21 cellular contexts compared by ENCODE assay signal in the genomic region with DNA sequence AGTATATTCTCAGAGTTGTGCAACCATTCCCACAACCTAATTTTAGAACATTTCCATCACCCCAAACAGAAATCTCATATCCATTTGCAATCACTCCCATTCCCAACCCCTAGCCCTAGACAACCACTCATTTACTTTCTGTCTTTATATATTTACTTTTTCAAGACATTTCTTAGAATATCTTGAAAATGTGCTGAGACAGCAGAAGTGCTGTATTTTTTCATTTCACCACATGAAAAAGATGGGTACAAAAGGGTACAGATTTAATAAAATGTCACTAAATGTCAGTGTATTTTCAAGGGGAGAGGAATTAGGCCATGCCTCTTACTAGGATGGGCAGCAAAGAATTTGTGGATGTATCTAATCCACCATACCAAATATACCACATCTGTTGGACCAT.
"Had no signal": no experiment of that assay in that cellular context is flagged by ENCODE, and none has a peak within 500 bp of the region (broad histone marks: within the 10 kb centered on the region; RNA-seq: fewer than 3 reads in every experiment).

No MANE protein-coding gene starts in this region.

- H3K27me3 ChIP-seq: colonic mucosa, esophagus squamous epithelium, gastrocnemius medialis, heart right ventricle, left lung had no signal

- DNase-seq: colonic mucosa; cortex of kidney; effector CD8-positive, alpha-beta T cell; esophagus squamous epithelium; foreskin fibroblast; foreskin melanocyte; gastrocnemius medialis; glutamatergic neuron; head of caudate nucleus; heart right ventricle; hippocampal formation; left cardiac atrium; left lung; left ventricle myocardium superior; lower lobe of right lung; mesenchymal stem cell; mucosa of descending colon; naive B cell had no signal

- H3K9me3 ChIP-seq: colonic mucosa, esophagus squamous epithelium, gastrocnemius medialis, heart right ventricle, left lung, lower lobe of right lung, mucosa of descending colon had no signal

- FAIRE-seq: endothelial cell of umbilical vein, islet of Langerhans, keratinocyte had no signal

- ATAC-seq: gastrocnemius medialis, heart right ventricle, left cardiac atrium, left lung, left ventricle myocardium superior, lower lobe of right lung, mucosa of descending colon had no signal

- H3K27ac ChIP-seq: colonic mucosa, esophagus squamous epithelium, gastrocnemius medialis, heart right ventricle, left lung, lower lobe of right lung had no signal

- H3K4me1 ChIP-seq: colonic mucosa, gastrocnemius medialis, left lung, lower lobe of right lung had no signal

- H3K36me3 ChIP-seq: colonic mucosa, esophagus squamous epithelium, gastrocnemius medialis, heart right ventricle, left lung, lower lobe of right lung had no signal

- H3K4me3 ChIP-seq: colonic mucosa, esophagus squamous epithelium, gastrocnemius medialis, heart right ventricle, left lung, lower lobe of right lung, mucosa of descending colon had no signal
